In genomic region chr9:129644365-129644764, GRCh38 we compare ENCODE assay signal across 18 cellular contexts. TPM values are rescaled to one million over a fixed set of nuclear protein-coding genes. Genes with fewer than 3 reads are reported as not detected.
DNase-seq lines count a peak whose midpoint lies in the region; ATAC-seq, FAIRE-seq and TF ChIP-seq lines count a peak whose summit lies in the region.
"Had no signal": no experiment of that assay in that cellular context is flagged by ENCODE, and none has a peak within 500 bp of the region (broad histone marks: within the 10 kb centered on the region; RNA-seq: fewer than 3 reads in every experiment).

No MANE protein-coding gene starts in this region.

- no peak overlapping the region for H4K8ac ChIP-seq in IMR-90 (ENCODE audit: low read depth in 2 of 2, low read length in 2 of 2)

- no peak overlapping the region for H2BK15ac ChIP-seq in IMR-90 (ENCODE audit: low read depth, low read length)

- H3K36me3 Mint-ChIP-seq in endothelial cell (ENCODE audit: low read depth, unreplicated experiment), result peaks cover 9% of the 10 kb centered on the region
- H3K36me3 Mint-ChIP-seq in activated CD8-positive, alpha-beta T cell treated with anti-CD3 and anti-CD28 coated beads, Interleukin-2, amount 10 ng/mL, durations not matched to agents 7 days and 5 days (ENCODE audit: low read depth), result peaks cover 1% of the 10 kb centered on the region

- H3K4me1 Mint-ChIP-seq in endothelial cell (ENCODE audit: unreplicated experiment), result peaks cover 7% of the 10 kb centered on the region
- peaks cover 19% of the 10 kb centered on the region for H3K4me1 Mint-ChIP-seq in activated CD8-positive, alpha-beta T cell treated with anti-CD3 and anti-CD28 coated beads, Interleukin-2, amount 10 ng/mL, durations not matched to agents 7 days and 5 days (ENCODE audit: low read depth)

- no peak overlapping the region for H3K23ac ChIP-seq in IMR-90 (ENCODE audit: low read depth, low read length)

- no peak overlapping the region for H3K4me3 Mint-ChIP-seq in endothelial cell (ENCODE audit: unreplicated experiment)
- H3K4me3 Mint-ChIP-seq in activated CD8-positive, alpha-beta T cell treated with anti-CD3 and anti-CD28 coated beads, Interleukin-2, amount 10 ng/mL, durations not matched to agents 7 days and 5 days, result no peak overlapping the region
- H3K4me3 Mint-ChIP-seq: GM23338, H9 had no signal

- intact Hi-C loops in IMR-90 (cut with micrococcal nuclease), result no loop called here
- intact Hi-C loops in esophagus squamous epithelium (cut with DNase I), result loop anchor here (10.0 kb wide), 1 partner anchor 90 kb away; no protein-coding TSS in a partner anchor

- peak overlapping the region; percentile 11 for H2AK9ac ChIP-seq in IMR-90 (replicated peaks; ENCODE audit: low read depth, low read length, poor library complexity)

- WGBS in IMR-90 (ENCODE audit: extremely low coverage in 2 of 2, insufficient read length in 1 of 2), 2 experiments, result 93% methylated on average over 3 of the region's 11 CpGs; no CpG with 5 or more reads in 1 of the 2 experiments
- 26 to 44% methylated on average over 6 to 7 of the region's 11 CpGs for WGBS in esophagus squamous epithelium, 2 donors

- no peak overlapping the region for H2BK20ac ChIP-seq in IMR-90 (ENCODE audit: low read depth, low read length)

- H3K4me1 ChIP-seq in IMR-90 (ENCODE audit: control insufficient read depth, insufficient read depth, low read length) (peaks cover 19% of the 10 kb centered on the region), esophagus squamous epithelium (peaks cover 18 to 70% (median 43%) of the 10 kb centered on the region in 3 donors)

- H4K20me1 ChIP-seq in IMR-90 (ENCODE audit: insufficient read depth, low read length), result peaks cover 22% of the 10 kb centered on the region

- H2BK120ac ChIP-seq in IMR-90 (ENCODE audit: low read depth, low read length), result no peak overlapping the region

- peaks cover 12% of the 10 kb centered on the region for H3K27me3 Mint-ChIP-seq in endothelial cell (ENCODE audit: unreplicated experiment)
- no peaks in the 10 kb centered on the region for H3K27me3 Mint-ChIP-seq in activated CD8-positive, alpha-beta T cell treated with anti-CD3 and anti-CD28 coated beads, Interleukin-2, amount 10 ng/mL, durations not matched to agents 7 days and 5 days (ENCODE audit: low read depth)

- H3K27ac Mint-ChIP-seq in endothelial cell (ENCODE audit: unreplicated experiment), result no peak overlapping the region
- no peak overlapping the region for H3K27ac Mint-ChIP-seq in activated CD8-positive, alpha-beta T cell treated with anti-CD3 and anti-CD28 coated beads, Interleukin-2, amount 10 ng/mL, durations not matched to agents 7 days and 5 days
- H3K27ac Mint-ChIP-seq: GM23338, H9 had no signal

- CTCF ChIA-PET in IMR-90 (lab: Yijun Ruan, JAX), result no interaction called here
- CTCF ChIA-PET in activated CD8-positive, alpha-beta T cell treated with anti-CD3 and anti-CD28 coated beads, Interleukin-2, amount 10 ng/mL, durations not matched to agents 7 days and 5 days (lab: Charles Lee), result interaction anchor here (0.8 to 7.9 kb wide), 4 partner anchors 18 to 146 kb away, joined by 4 to 75 read pairs (median 8); partner anchors contain the start of gene NTMT1

- no peak for FAIRE-seq in bronchial epithelial cell (lab: Jason Lieb, UNC)
- FAIRE-seq: GM12892 had no signal

- TF ChIP-seq RAD21 in IMR-90 (IDR thresholded peaks at IDR 0.05; ENCODE audit: low read length), result no peak

- no peak overlapping the region for H4K5ac ChIP-seq in IMR-90 (ENCODE audit: low read depth, low read length)

- dilution Hi-C loops in IMR-90 (cut with HindIII; ENCODE audit: low sequenced_read_pairs, unreplicated experiment), result no loop called here

- no peak overlapping the region for H3K56ac ChIP-seq in IMR-90 (ENCODE audit: extremely low read depth, insufficient read depth, low read length)

- H4K91ac ChIP-seq in IMR-90 (ENCODE audit: insufficient read depth, low read depth, low read length), result 0 out of 2 replicates have a peak overlapping the region, but pooled peaks have one; percentile 16

- no peak overlapping the region for H3K4me3 ChIP-seq in IMR-90 (ENCODE audit: insufficient read depth, low read depth, low read length)
- H3K4me3 ChIP-seq in bronchial epithelial cell (ENCODE audit: low read depth, low read length), result no peak overlapping the region
- H3K4me3 ChIP-seq in esophagus squamous epithelium, result no peak overlapping the region
- H3K4me3 ChIP-seq in skin epidermis, result no peak overlapping the region
- H3K4me3 ChIP-seq: BLaER1, GM23338 had no signal

- H3K4ac ChIP-seq in IMR-90 (ENCODE audit: low read depth, low read length), result no peak overlapping the region

- in situ Hi-C loops in IMR-90 (cut with MboI; ENCODE audit: low sequenced_read_pairs), result no loop called here

- H3K79me1 ChIP-seq in IMR-90 (ENCODE audit: low read depth in 1 of 2, low read length in 2 of 2), result peaks cover 0 to 30% of the 10 kb centered on the region in 2 experiments; a peak in 3 of 4 replicates

- H3K36me3 ChIP-seq in IMR-90 (ENCODE audit: control insufficient read depth, insufficient read depth, low read length) (peaks cover 1% of the 10 kb centered on the region; the same call in 1 of the 2 replicates), bronchial epithelial cell (ENCODE audit: control insufficient read depth, insufficient read depth, low read length) (peaks cover 3% of the 10 kb centered on the region), esophagus squamous epithelium (peaks cover 0 to 5% (median 0%) of the 10 kb centered on the region in 3 donors)

- H3K27ac ChIP-seq in IMR-90 (ENCODE audit: insufficient read depth, low read length) (no peak overlapping the region), esophagus squamous epithelium (peak overlapping the region; percentile 62 to 78 (median 66)), skin epidermis (peak overlapping the region in 15 of 21 experiments; percentile 17 to 88 (median 51))
- H3K27ac ChIP-seq: BLaER1 had no signal

- H2AFZ ChIP-seq in IMR-90 (replicated peaks; ENCODE audit: low read length, poor library complexity), result peak overlapping the region; percentile 8
- H2AFZ ChIP-seq: GM23338 had no signal

- no peak overlapping the region for H3K4me2 ChIP-seq in IMR-90 (ENCODE audit: low read depth, low read length)
- H3K4me2 ChIP-seq: BLaER1, GM23338 had no signal

- TF ChIP-seq POLR2A in IMR-90 (IDR thresholded peaks at IDR 0.05; ENCODE audit: low read depth, low read length), result no peak
- no peak for TF ChIP-seq POLR2A in esophagus squamous epithelium (IDR thresholded peaks at IDR 0.05)

- peaks cover 6% of the 10 kb centered on the region for H3K9me1 ChIP-seq in IMR-90 (ENCODE audit: insufficient read depth, low read length)

- ATAC-seq in IMR-90 (ENCODE audit: low read depth), result no peak
- ATAC-seq in activated CD8-positive, alpha-beta T cell treated with anti-CD3 and anti-CD28 coated beads, Interleukin-2, amount 10 ng/mL, durations not matched to agents 7 days and 5 days, result no peak
- ATAC-seq: GM23338 had no signal

- no peaks in the 10 kb centered on the region for H3K27me3 ChIP-seq in IMR-90 (ENCODE audit: control insufficient read depth, insufficient read depth, low read length)
- no peaks in the 10 kb centered on the region for H3K27me3 ChIP-seq in bronchial epithelial cell (ENCODE audit: control insufficient read depth, insufficient read depth, low read length)
- no peaks in the 10 kb centered on the region for H3K27me3 ChIP-seq in esophagus squamous epithelium
- H3K27me3 ChIP-seq: BLaER1 had no signal

- TF ChIP-seq CTCF in IMR-90 (conservative IDR thresholded peaks at IDR 0.05; ENCODE audit: low read depth, low read length), result no peak
- no peak for TF ChIP-seq CTCF in bronchial epithelial cell (IDR thresholded peaks at IDR 0.05; ENCODE audit: insufficient read depth, low read length, severe bottlenecking)
- no peak for TF ChIP-seq CTCF in esophagus squamous epithelium (IDR thresholded peaks at IDR 0.05)
- no peak for TF ChIP-seq CTCF in endothelial cell (IDR thresholded peaks at IDR 0.05; ENCODE audit: unreplicated experiment)

- DNase-seq in IMR-90, result no peak
- peak; percentile 15 for DNase-seq in bronchial epithelial cell (ENCODE audit: low read depth)
- no peak for DNase-seq in esophagus squamous epithelium (lab: John Stamatoyannopoulos, UW)
- DNase-seq in NOMO-1 treated with DMSO at 0.1 percent for 48 hours (lab: John Stamatoyannopoulos, UW; ENCODE audit: unreplicated experiment), result no peak
- DNase-seq in endothelial cell (ENCODE audit: low spot score), result no peak
- no peak for DNase-seq in activated CD8-positive, alpha-beta T cell treated with anti-CD3 and anti-CD28 coated beads, Interleukin-2, amount 10 ng/mL, durations not matched to agents 7 days and 5 days
- DNase-seq: 8988T; AML-193; Caco-2; CD8-positive, alpha-beta memory T cell; DND-41; GDM1; H9 had no signal

- H3K18ac ChIP-seq in IMR-90 (ENCODE audit: low read depth, low read length), result no peak overlapping the region

- H2AK5ac ChIP-seq in IMR-90 (ENCODE audit: low read depth, low read length), result 0 out of 2 replicates have a peak overlapping the region, but pooled peaks have one; percentile 8

- no TSS peak for BruUV-seq in IMR-90 (replicated peaks; lab: Mats Ljungman, UMichigan)

- no peaks in the 10 kb centered on the region for H3K9me3 ChIP-seq in IMR-90 (ENCODE audit: control insufficient read depth, insufficient read depth, low read length)
- no peaks in the 10 kb centered on the region for H3K9me3 ChIP-seq in esophagus squamous epithelium
- H3K9me3 ChIP-seq: BLaER1, Caco-2 had no signal

- H2BK5ac ChIP-seq in IMR-90 (ENCODE audit: low read depth, low read length, poor library complexity, severe bottlenecking), result no peak overlapping the region

- POLR2A ChIA-PET in IMR-90 (lab: Charles Lee; ENCODE audit: unreplicated experiment), result interaction anchor here (0.5 kb wide), 1 partner anchor 17 kb away, joined by 3 read pairs; no protein-coding TSS in a partner anchor
- POLR2A ChIA-PET in activated CD8-positive, alpha-beta T cell treated with anti-CD3 and anti-CD28 coated beads, Interleukin-2, amount 10 ng/mL, durations not matched to agents 7 days and 5 days (lab: Charles Lee), result no interaction called here

- H3K14ac ChIP-seq in IMR-90 (replicated peaks; ENCODE audit: low read depth, low read length), result no peak overlapping the region

- no peaks in the 10 kb centered on the region for H3K9me3 Mint-ChIP-seq in endothelial cell (ENCODE audit: unreplicated experiment)
- H3K9me3 Mint-ChIP-seq in activated CD8-positive, alpha-beta T cell treated with anti-CD3 and anti-CD28 coated beads, Interleukin-2, amount 10 ng/mL, durations not matched to agents 7 days and 5 days (ENCODE audit: insufficient read depth), result no peaks in the 10 kb centered on the region
- H3K9me3 Mint-ChIP-seq: CD8-positive, alpha-beta memory T cell; GM23338; H9 had no signal

- no peak overlapping the region for H3K9ac ChIP-seq in IMR-90 (ENCODE audit: low read depth, low read length)
- H3K9ac ChIP-seq: BLaER1 had no signal

RNA-seq across cellular contexts. Expression of gene ASB6, which starts 2.4 kb away (rescaled TPM):
- 9.4 and 9.7 TPM in 2 replicates for total RNA-seq in IMR-90 (2012; rRNA removed)
- 28.9 and 31.4 TPM in 2 replicates for polyA plus RNA-seq in IMR-90 (2012; rRNA removed)
- polyA plus RNA-seq in IMR-90 (2012; cell fraction: cytosol; rRNA removed), result 22.2 and 27.8 TPM in 2 replicates
- 42.0 and 79.1 TPM in 2 replicates for polyA plus RNA-seq in IMR-90 (2012; cell fraction: nucleus; rRNA removed; ENCODE audit: low replicate concordance)
- 6.1 and 9.2 TPM in 2 replicates for total RNA-seq in bronchial epithelial cell
- 10 to 100 TPM; 15.4 to 22.5 (median 17.6) TPM for total RNA-seq in esophagus squamous epithelium
- total RNA-seq in endothelial cell (ENCODE audit: unreplicated experiment), result 26.2 TPM
- 10 to 100 TPM; 25.4 to 27.7 TPM for total RNA-seq in activated CD8-positive, alpha-beta T cell treated with anti-CD3 and anti-CD28 coated beads, Interleukin-2, amount 10 ng/mL, durations not matched to agents 7 days and 5 days

RNA-seq across cellular contexts. Expression of gene NTMT1, which starts 18.4 kb away (rescaled TPM):
- 67.8 and 68.1 TPM in 2 replicates for total RNA-seq in IMR-90 (2012; rRNA removed)
- 88.1 and 108 TPM in 2 replicates for polyA plus RNA-seq in IMR-90 (2012; rRNA removed)
- polyA plus RNA-seq in IMR-90 (2012; cell fraction: cytosol; rRNA removed), result 57.5 and 92.6 TPM in 2 replicates
- 56.2 and 66.4 TPM in 2 replicates for polyA plus RNA-seq in IMR-90 (2012; cell fraction: nucleus; rRNA removed; ENCODE audit: low replicate concordance)
- 32.6 and 40.8 TPM in 2 replicates for total RNA-seq in bronchial epithelial cell
- 10 to 100 TPM; 14.0 to 17.6 (median 16.0) TPM for total RNA-seq in esophagus squamous epithelium
- total RNA-seq in endothelial cell (ENCODE audit: unreplicated experiment), result 16.7 TPM
- 10 to 100 TPM; 36.2 to 39.2 TPM for total RNA-seq in activated CD8-positive, alpha-beta T cell treated with anti-CD3 and anti-CD28 coated beads, Interleukin-2, amount 10 ng/mL, durations not matched to agents 7 days and 5 days

RNA-seq across cellular contexts. Expression of gene PRRX2, which starts 21.1 kb away (rescaled TPM):
- total RNA-seq in IMR-90 (2012; rRNA removed) (12.7 and 13.1 TPM in 2 replicates), bronchial epithelial cell (0.13 TPM in 1 of 2 replicates, not detected in the other), esophagus squamous epithelium (1 to 10 TPM in 3 of 4 donors, under 1 TPM in 1; 0.82 to 3.8 (median 2.3) TPM), endothelial cell (ENCODE audit: unreplicated experiment) (0.21 TPM)
- polyA plus RNA-seq in IMR-90 (2012; rRNA removed), result 35.5 and 45.9 TPM in 2 replicates
- polyA plus RNA-seq in IMR-90 (2012; cell fraction: cytosol; rRNA removed), result 19.5 and 46.6 TPM in 2 replicates
- 10.2 and 29.0 TPM in 2 replicates for polyA plus RNA-seq in IMR-90 (2012; cell fraction: nucleus; rRNA removed; ENCODE audit: low replicate concordance)
- total RNA-seq in activated CD8-positive, alpha-beta T cell treated with anti-CD3 and anti-CD28 coated beads, Interleukin-2, amount 10 ng/mL, durations not matched to agents 7 days and 5 days, result under 1 TPM in 1 of 2 experiments, not detected in 1; 0.21 TPM
- total RNA-seq: Caco-2, HT1080 had no signal
- polyA plus RNA-seq: CD8-positive, alpha-beta memory T cell had no signal

RNA-seq across cellular contexts. Expression of gene C9orf50, which starts 23.5 kb away (rescaled TPM):
- total RNA-seq in IMR-90 (2012; rRNA removed) (not detected in 2 replicates), bronchial epithelial cell (not detected in 2 replicates), esophagus squamous epithelium (not detected), endothelial cell (ENCODE audit: unreplicated experiment) (not detected)
- 0.09 and 0.20 TPM in 2 replicates for polyA plus RNA-seq in IMR-90 (2012; rRNA removed)
- 0.06 and 0.19 TPM in 2 replicates for polyA plus RNA-seq in IMR-90 (2012; cell fraction: cytosol; rRNA removed)
- 0.42 and 0.54 TPM in 2 replicates for polyA plus RNA-seq in IMR-90 (2012; cell fraction: nucleus; rRNA removed; ENCODE audit: low replicate concordance)
- total RNA-seq in activated CD8-positive, alpha-beta T cell treated with anti-CD3 and anti-CD28 coated beads, Interleukin-2, amount 10 ng/mL, durations not matched to agents 7 days and 5 days, result not detected
- total RNA-seq: Caco-2; CD8-positive, alpha-beta memory T cell; GM23338; H9; HT1080 had no signal
- polyA plus RNA-seq: CD8-positive, alpha-beta memory T cell; GM23338 had no signal
